In genomic region chr6:118895241-118895561, GRCh38 we compare ENCODE assay signal across 8 cellular contexts. TPM values are rescaled to one million over a fixed set of nuclear protein-coding genes. Genes with fewer than 3 reads are reported as not detected.
DNase-seq lines count a peak whose midpoint lies in the region; ATAC-seq lines count a peak whose summit lies in the region.

No MANE protein-coding gene starts in this region.

- peaks cover 32% of the 10 kb centered on the region for H3K36me3 Mint-ChIP-seq in T-helper 2 cell treated with Interferon-gamma antibody and Interleukin-4, amounts not matched to agents 5 μg/mL and 100 μg/mL, for 36 hours (ENCODE audit: low read depth)
- peaks cover 32% of the 10 kb centered on the region for H3K36me3 Mint-ChIP-seq in activated CD8-positive, alpha-beta T cell treated with anti-CD3 and anti-CD28 coated beads, Interleukin-2, amount 10 ng/mL, durations not matched to agents 7 days and 5 days (ENCODE audit: low read depth)
- H3K36me3 Mint-ChIP-seq in immature natural killer cell: peaks cover 7 to 11% (median 11%) of the 10 kb centered on the region in 3 donors

- H3K4me1 Mint-ChIP-seq in T-helper 2 cell treated with Interferon-gamma antibody and Interleukin-4, amounts not matched to agents 5 μg/mL and 100 μg/mL, for 36 hours (ENCODE audit: low read depth): peaks cover 52% of the 10 kb centered on the region
- peaks cover 56% of the 10 kb centered on the region for H3K4me1 Mint-ChIP-seq in activated CD8-positive, alpha-beta T cell treated with anti-CD3 and anti-CD28 coated beads, Interleukin-2, amount 10 ng/mL, durations not matched to agents 7 days and 5 days (ENCODE audit: low read depth)
- peaks cover 54 to 86% of the 10 kb centered on the region in 2 donors for H3K4me1 Mint-ChIP-seq in immature natural killer cell

- H3K27me3 Mint-ChIP-seq in T-helper 2 cell treated with Interferon-gamma antibody and Interleukin-4, amounts not matched to agents 5 μg/mL and 100 μg/mL, for 36 hours (ENCODE audit: low read depth): no peaks in the 10 kb centered on the region
- no peaks in the 10 kb centered on the region for H3K27me3 Mint-ChIP-seq in activated CD8-positive, alpha-beta T cell treated with anti-CD3 and anti-CD28 coated beads, Interleukin-2, amount 10 ng/mL, durations not matched to agents 7 days and 5 days (ENCODE audit: low read depth)
- H3K27me3 Mint-ChIP-seq in immature natural killer cell (ENCODE audit: low read depth in 3 of 3): peaks cover 12 to 17% (median 14%) of the 10 kb centered on the region in 3 donors

- ATAC-seq in activated CD8-positive, alpha-beta T cell treated with anti-CD3 and anti-CD28 coated beads, Interleukin-2, amount 10 ng/mL, durations not matched to agents 7 days and 5 days: no peak
- no peak for ATAC-seq in GM19397 (IDR thresholded peaks at IDR 0.05; ENCODE audit: unreplicated experiment)
- ATAC-seq in HG02852 (IDR thresholded peaks at IDR 0.05; ENCODE audit: unreplicated experiment): no peak
- ATAC-seq in HG03045 (IDR thresholded peaks at IDR 0.05; ENCODE audit: unreplicated experiment): no peak

- POLR2A ChIA-PET in activated CD8-positive, alpha-beta T cell treated with anti-CD3 and anti-CD28 coated beads, Interleukin-2, amount 10 ng/mL, durations not matched to agents 7 days and 5 days (lab: Charles Lee): interaction anchor here (0.9 to 5.5 kb wide), 9 partner anchors 9 to 453 kb away, joined by 3 to 29 read pairs (median 5); partner anchors contain the start of gene MCM9

- H3K4me3 Mint-ChIP-seq in T-helper 2 cell treated with Interferon-gamma antibody and Interleukin-4, amounts not matched to agents 5 μg/mL and 100 μg/mL, for 36 hours: peak overlapping the region; percentile 87
- H3K4me3 Mint-ChIP-seq in activated CD8-positive, alpha-beta T cell treated with anti-CD3 and anti-CD28 coated beads, Interleukin-2, amount 10 ng/mL, durations not matched to agents 7 days and 5 days: peak overlapping the region; percentile 88
- peak overlapping the region; percentile 79 to 98 (median 88) for H3K4me3 Mint-ChIP-seq in immature natural killer cell

- CTCF ChIA-PET in activated CD8-positive, alpha-beta T cell treated with anti-CD3 and anti-CD28 coated beads, Interleukin-2, amount 10 ng/mL, durations not matched to agents 7 days and 5 days (lab: Charles Lee): interaction anchor here (0.6 to 3.8 kb wide), 7 partner anchors 8 to 330 kb away, joined by 3 to 26 read pairs (median 9); no protein-coding TSS in a partner anchor

- H3K27ac Mint-ChIP-seq in T-helper 2 cell treated with Interferon-gamma antibody and Interleukin-4, amounts not matched to agents 5 μg/mL and 100 μg/mL, for 36 hours: peak overlapping the region; percentile 90
- peak overlapping the region; percentile 96 for H3K27ac Mint-ChIP-seq in activated CD8-positive, alpha-beta T cell treated with anti-CD3 and anti-CD28 coated beads, Interleukin-2, amount 10 ng/mL, durations not matched to agents 7 days and 5 days
- H3K27ac Mint-ChIP-seq in immature natural killer cell: peak overlapping the region; percentile 83 to 93 (median 90)

- no peaks in the 10 kb centered on the region for H3K9me3 Mint-ChIP-seq in T-helper 2 cell treated with Interferon-gamma antibody and Interleukin-4, amounts not matched to agents 5 μg/mL and 100 μg/mL, for 36 hours
- no peaks in the 10 kb centered on the region for H3K9me3 Mint-ChIP-seq in activated CD8-positive, alpha-beta T cell treated with anti-CD3 and anti-CD28 coated beads, Interleukin-2, amount 10 ng/mL, durations not matched to agents 7 days and 5 days (ENCODE audit: insufficient read depth)
- H3K9me3 Mint-ChIP-seq in immature natural killer cell: no peaks in the 10 kb centered on the region

- DNase-seq in T-helper 2 cell treated with Interferon-gamma antibody and Interleukin-4, amounts not matched to agents 5 μg/mL and 100 μg/mL, for 36 hours (ENCODE audit: low spot score): no peak
- DNase-seq in T-helper 2 cell (no peak), immature natural killer cell (no peak), superior temporal gyrus (ENCODE audit: extremely low spot score) (peak; percentile 55)
- DNase-seq in activated CD8-positive, alpha-beta T cell treated with anti-CD3 and anti-CD28 coated beads, Interleukin-2, amount 10 ng/mL, durations not matched to agents 7 days and 5 days: no peak

RNA-seq across cellular contexts. Expression of gene ASF1A, which starts 1.2 kb away (rescaled TPM):
- total RNA-seq in activated CD8-positive, alpha-beta T cell treated with anti-CD3 and anti-CD28 coated beads, Interleukin-2, amount 10 ng/mL, durations not matched to agents 7 days and 5 days: 10 to 100 TPM; 49.4 to 51.1 TPM
- polyA plus RNA-seq in immature natural killer cell: 10 to 100 TPM; 23.8 to 29.2 (median 26.4) TPM

RNA-seq across cellular contexts. Expression of gene MCM9, which starts 39.8 kb away (rescaled TPM):
- 10 to 100 TPM; 18.1 to 18.8 TPM for total RNA-seq in activated CD8-positive, alpha-beta T cell treated with anti-CD3 and anti-CD28 coated beads, Interleukin-2, amount 10 ng/mL, durations not matched to agents 7 days and 5 days
- polyA plus RNA-seq in immature natural killer cell: 10 to 100 TPM; 15.3 to 23.7 (median 16.8) TPM
